19 cellular contexts compared by ENCODE assay signal in genomic region chr1:181094402-181094801, GRCh38. TPM values are rescaled to one million over a fixed set of nuclear protein-coding genes. Genes with fewer than 3 reads are reported as not detected.
DNase-seq lines count a peak whose midpoint lies in the region; ATAC-seq and TF ChIP-seq lines count a peak whose summit lies in the region.
"Had no signal": no experiment of that assay in that cellular context is flagged by ENCODE, and none has a peak within 500 bp of the region (broad histone marks: within the 10 kb centered on the region; RNA-seq: fewer than 3 reads in every experiment).

No MANE protein-coding gene starts in this region.

- no peak for TF ChIP-seq RAD21 in liver (IDR thresholded peaks at IDR 0.05)

- 79% methylated on average over 3 of the region's 3 CpGs for WGBS in liver
- 87 to 94% methylated on average over 3 of the region's 3 CpGs for WGBS in sigmoid colon, 2 donors

- DNase-seq in Caco-2, result no peak
- DNase-seq in activated B cell treated with CpG ODN at 0.5 μM for 24 hours, result no peak
- DNase-seq in sigmoid colon, result no peak
- DNase-seq in T-cell, result no peak
- no peak for DNase-seq in CD8-positive, alpha-beta memory T cell
- DNase-seq in WERI-Rb-1, result no peak
- DNase-seq in COLO829 (ENCODE audit: low spot score), result no peak
- DNase-seq: activated CD4-positive, alpha-beta memory T cell treated with anti-CD3 and anti-CD28 coated beads for 36 hours; activated gamma-delta T cell treated with Interleukin-2 at 50 U/mL for 16 hours; GDM1; NCI-H1105; NCI-H510A; stimulated activated CD4-positive, alpha-beta T cell treated with anti-CD3 and anti-CD28 coated beads, Interleukin-4, amount 100 ng/mL, for 4 hours; stimulated activated naive CD8-positive, alpha-beta T cell treated with anti-CD3 and anti-CD28 coated beads, Interleukin-15, amount 100 ng/mL, for 72 hours had no signal

- H3K9me3 ChIP-seq in Caco-2 (no peaks in the 10 kb centered on the region), liver (ENCODE audit: control insufficient read depth in 4 of 4, low read length in 3 of 4) (no peaks in the 10 kb centered on the region), sigmoid colon (no peaks in the 10 kb centered on the region), WERI-Rb-1 (ENCODE audit: severe bottlenecking) (no peaks in the 10 kb centered on the region)
- no peaks in the 10 kb centered on the region for H3K9me3 ChIP-seq in CD8-positive, alpha-beta memory T cell (ENCODE audit: low read length)
- H3K9me3 ChIP-seq: ovary had no signal

- no peak for TF ChIP-seq POLR2A in sigmoid colon (IDR thresholded peaks at IDR 0.05)

- intact Hi-C loops in Caco-2 (cut with micrococcal nuclease; ENCODE audit: unreplicated experiment), result no loop called here
- intact Hi-C loops in activated B cell treated with CpG ODN at 0.5 μM for 24 hours (cut with micrococcal nuclease), result no loop called here
- intact Hi-C loops in sigmoid colon (cut with DNase I), result no loop called here

- H3K36me3 ChIP-seq in Caco-2 (ENCODE audit: control insufficient read depth, insufficient read depth, low read length) (no peaks in the 10 kb centered on the region), liver (ENCODE audit: control insufficient read depth in 4 of 4, insufficient read depth in 3 of 4, low read depth in 1 of 4, low read length in 3 of 4) (no peaks in the 10 kb centered on the region), sigmoid colon (no peaks in the 10 kb centered on the region), WERI-Rb-1 (peaks cover 31% of the 10 kb centered on the region)
- no peaks in the 10 kb centered on the region for H3K36me3 ChIP-seq in CD8-positive, alpha-beta memory T cell (ENCODE audit: insufficient read depth, low read length)
- H3K36me3 ChIP-seq: ovary had no signal

- peaks cover 51% of the 10 kb centered on the region for H3K4me1 ChIP-seq in Caco-2
- peaks cover 0 to 21% (median 12%) of the 10 kb centered on the region in 4 donors for H3K4me1 ChIP-seq in liver (ENCODE audit: control insufficient read depth in 4 of 4, insufficient read depth in 4 of 4, low read length in 3 of 4)
- H3K4me1 ChIP-seq in sigmoid colon, result peaks cover 0 to 77% (median 70%) of the 10 kb centered on the region in 4 donors
- peaks cover 19% of the 10 kb centered on the region for H3K4me1 ChIP-seq in CD8-positive, alpha-beta memory T cell (ENCODE audit: insufficient read depth, low read length)

- no peak overlapping the region for H3K27ac ChIP-seq in liver (ENCODE audit: low read depth in 1 of 2, low read length in 2 of 2)
- peak overlapping the region; percentile 65 to 85 (median 74) for H3K27ac ChIP-seq in sigmoid colon
- H3K27ac ChIP-seq in CD8-positive, alpha-beta memory T cell (ENCODE audit: low read depth, low read length), result no peak overlapping the region
- H3K27ac ChIP-seq in WERI-Rb-1, result no peak overlapping the region
- H3K27ac ChIP-seq: C4-2B, ovary had no signal

- ATAC-seq in activated B cell treated with CpG ODN at 0.5 μM for 24 hours (ENCODE audit: low read depth) (no peak), T-cell (replicated peaks in 1 of 4) (no peak)
- ATAC-seq: HCT116; Panc1; stimulated activated naive CD8-positive, alpha-beta T cell treated with anti-CD3 and anti-CD28 coated beads, Interleukin-15, amount 100 ng/mL, for 72 hours had no signal

- no TSS peak for BruUV-seq in Caco-2 (replicated peaks; lab: Mats Ljungman, UMichigan)

- H3K4me1 Mint-ChIP-seq in Caco-2 (ENCODE audit: low read depth, unreplicated experiment), result peaks cover 54% of the 10 kb centered on the region
- peaks cover 65% of the 10 kb centered on the region for H3K4me1 Mint-ChIP-seq in activated B cell treated with CpG ODN at 0.5 μM for 24 hours
- H3K4me1 Mint-ChIP-seq in T-cell, result peaks cover 48 to 63% (median 54%) of the 10 kb centered on the region in 3 donors
- H3K4me1 Mint-ChIP-seq in CD8-positive, alpha-beta memory T cell, result peaks cover 34 to 50% (median 40%) of the 10 kb centered on the region in 3 donors

- no peaks in the 10 kb centered on the region for H3K27me3 Mint-ChIP-seq in Caco-2 (ENCODE audit: insufficient read depth, unreplicated experiment)
- no peaks in the 10 kb centered on the region for H3K27me3 Mint-ChIP-seq in activated B cell treated with CpG ODN at 0.5 μM for 24 hours
- H3K27me3 Mint-ChIP-seq in T-cell, result no peaks in the 10 kb centered on the region
- H3K27me3 Mint-ChIP-seq in CD8-positive, alpha-beta memory T cell, result peaks cover 0 to 4% of the 10 kb centered on the region in 2 donors
- H3K27me3 Mint-ChIP-seq: activated CD4-positive, alpha-beta memory T cell treated with anti-CD3 and anti-CD28 coated beads for 36 hours; stimulated activated naive CD8-positive, alpha-beta T cell treated with anti-CD3 and anti-CD28 coated beads, Interleukin-15, amount 100 ng/mL, for 72 hours had no signal

- H3K36me3 Mint-ChIP-seq in Caco-2 (ENCODE audit: insufficient read depth, unreplicated experiment) (peaks cover 30% of the 10 kb centered on the region), activated B cell treated with CpG ODN at 0.5 μM for 24 hours (ENCODE audit: low read depth) (peaks cover 65% of the 10 kb centered on the region), T-cell (peaks cover 21% of the 10 kb centered on the region)
- H3K36me3 Mint-ChIP-seq in CD8-positive, alpha-beta memory T cell, result peaks cover 2 to 37% (median 4%) of the 10 kb centered on the region in 3 donors

- POLR2A ChIA-PET in Caco-2 (lab: Charles Lee) (interaction anchor here (0.6 kb wide), 1 partner anchor 17 kb away, joined by 3 read pairs; no protein-coding TSS in a partner anchor), activated B cell treated with CpG ODN at 0.5 μM for 24 hours (lab: Charles Lee) (interaction anchor here (2.8 to 38.3 kb wide), 4 partner anchors 3 to 35 kb away, joined by 15 to 1783 read pairs (median 428); partner anchors contain the start of gene IER5), T-cell (lab: Charles Lee) (interaction anchor here in 1 of 2 donors (1.1 kb wide), 1 partner anchor 10 kb away, joined by 3 read pairs; no protein-coding TSS in a partner anchor)
- POLR2A ChIA-PET in CD8-positive, alpha-beta memory T cell (lab: Charles Lee), result no interaction called here

- no peak overlapping the region for H3K4me3 Mint-ChIP-seq in Caco-2 (ENCODE audit: unreplicated experiment)
- H3K4me3 Mint-ChIP-seq in activated B cell treated with CpG ODN at 0.5 μM for 24 hours, result no peak overlapping the region
- no peak overlapping the region for H3K4me3 Mint-ChIP-seq in T-cell
- H3K4me3 Mint-ChIP-seq in CD8-positive, alpha-beta memory T cell, result peak overlapping the region in 3 of 7 donors; percentile 27 to 38 (median 31)
- H3K4me3 Mint-ChIP-seq: activated CD4-positive, alpha-beta memory T cell treated with anti-CD3 and anti-CD28 coated beads for 36 hours had no signal

- no peak overlapping the region for H3K4me3 ChIP-seq in Caco-2 (ENCODE audit: low read depth, low read length)
- no peak overlapping the region for H3K4me3 ChIP-seq in liver (ENCODE audit: low read depth in 1 of 3, low read length in 3 of 3)
- no peak overlapping the region for H3K4me3 ChIP-seq in sigmoid colon
- H3K4me3 ChIP-seq in CD8-positive, alpha-beta memory T cell (ENCODE audit: low read length), result no peak overlapping the region
- H3K4me3 ChIP-seq in WERI-Rb-1 (ENCODE audit: low read depth, low read length), result no peak overlapping the region
- H3K4me3 ChIP-seq: ovary had no signal

- TF ChIP-seq EP300 in sigmoid colon (IDR thresholded peaks at IDR 0.05), result no peak

- CTCF ChIA-PET in Caco-2 (lab: Charles Lee), result no interaction called here
- CTCF ChIA-PET in activated B cell treated with CpG ODN at 0.5 μM for 24 hours (lab: Charles Lee), result interaction anchor here (0.7 to 1.0 kb wide), 2 partner anchors 11 to 47 kb away, joined by 3 read pairs; no protein-coding TSS in a partner anchor
- CTCF ChIA-PET in T-cell (lab: Charles Lee), result no interaction called here
- CTCF ChIA-PET in CD8-positive, alpha-beta memory T cell (lab: Charles Lee), result interaction anchor here (1.5 kb wide), 1 partner anchor 11 kb away, joined by 3 read pairs; no protein-coding TSS in a partner anchor

- no peak for TF ChIP-seq CTCF in Caco-2 (IDR thresholded peaks at IDR 0.05; ENCODE audit: insufficient read depth in 1 of 2, low read depth in 1 of 2, low read length in 1 of 2, severe bottlenecking in 1 of 2, unreplicated experiment in 1 of 2)
- TF ChIP-seq CTCF in activated B cell treated with CpG ODN at 0.5 μM for 24 hours (IDR thresholded peaks at IDR 0.05), result no peak
- no peak for TF ChIP-seq CTCF in liver (IDR thresholded peaks at IDR 0.05; ENCODE audit: low read depth, low read length, missing input control)
- TF ChIP-seq CTCF in sigmoid colon (IDR thresholded peaks at IDR 0.05), result no peak
- no peak for TF ChIP-seq CTCF in WERI-Rb-1 (IDR thresholded peaks at IDR 0.05; ENCODE audit: low read depth, low read length)

- H3K9me3 Mint-ChIP-seq in Caco-2 (ENCODE audit: unreplicated experiment) (no peaks in the 10 kb centered on the region), activated B cell treated with CpG ODN at 0.5 μM for 24 hours (no peaks in the 10 kb centered on the region), T-cell (no peaks in the 10 kb centered on the region)
- no peaks in the 10 kb centered on the region for H3K9me3 Mint-ChIP-seq in CD8-positive, alpha-beta memory T cell
- H3K9me3 Mint-ChIP-seq: activated CD4-positive, alpha-beta memory T cell treated with anti-CD3 and anti-CD28 coated beads for 36 hours; stimulated activated naive CD8-positive, alpha-beta T cell treated with anti-CD3 and anti-CD28 coated beads, Interleukin-15, amount 100 ng/mL, for 72 hours had no signal

- H3K27me3 ChIP-seq in Caco-2 (replicated peaks; ENCODE audit: control insufficient read depth, insufficient read depth, low read length) (no peaks in the 10 kb centered on the region), liver (ENCODE audit: control insufficient read depth in 4 of 4, insufficient read depth in 4 of 4, low read length in 3 of 4) (no peaks in the 10 kb centered on the region), sigmoid colon (no peaks in the 10 kb centered on the region), WERI-Rb-1 (ENCODE audit: insufficient read depth, low read depth, severe bottlenecking) (no peaks in the 10 kb centered on the region)
- no peaks in the 10 kb centered on the region for H3K27me3 ChIP-seq in CD8-positive, alpha-beta memory T cell (ENCODE audit: insufficient read depth, low read length, poor library complexity, severe bottlenecking)
- H3K27me3 ChIP-seq: ovary had no signal

- H3K9ac ChIP-seq in liver (ENCODE audit: low read depth in 1 of 2, low read length in 2 of 2), result no peak overlapping the region

- H3K27ac Mint-ChIP-seq in Caco-2 (ENCODE audit: unreplicated experiment), result peak overlapping the region; percentile 18
- H3K27ac Mint-ChIP-seq in activated B cell treated with CpG ODN at 0.5 μM for 24 hours, result peak overlapping the region; percentile 25
- peak overlapping the region in 1 of 2 donors; percentile 14 for H3K27ac Mint-ChIP-seq in T-cell
- H3K27ac Mint-ChIP-seq in CD8-positive, alpha-beta memory T cell, result peak overlapping the region in 3 of 8 donors; percentile 19 to 64 (median 24)
- H3K27ac Mint-ChIP-seq: activated CD4-positive, alpha-beta memory T cell treated with anti-CD3 and anti-CD28 coated beads for 36 hours; stimulated activated naive CD8-positive, alpha-beta T cell treated with anti-CD3 and anti-CD28 coated beads, Interleukin-15, amount 100 ng/mL, for 72 hours had no signal

RNA-seq across cellular contexts. Expression of gene IER5, which starts 5.9 kb away (rescaled TPM):
- total RNA-seq in Caco-2 (2022) (8.6 and 9.4 TPM in 2 replicates), activated B cell treated with CpG ODN at 0.5 μM for 24 hours (155 and 156 TPM in 2 replicates), liver (1 to 10 TPM; 2.9 to 8.4 TPM), sigmoid colon (10 to 100 TPM in 1 of 4 donors, 1 to 10 TPM in 3; 7.7 to 11.5 (median 8.5) TPM), T-cell (10 to 100 TPM; 26.6 to 85.5 (median 32.2) TPM)
- polyA plus RNA-seq in liver (1 to 10 TPM in 1 of 2 donors, under 1 TPM in 1; 0.56 to 1.9 TPM), sigmoid colon (10 to 100 TPM in 2 of 3 donors, 1 to 10 TPM in 1; 9.6 to 11.7 (median 10.9) TPM)
- total RNA-seq in CD8-positive, alpha-beta memory T cell, result 10 to 100 TPM; 52.3 to 57.2 TPM
- polyA plus RNA-seq in CD8-positive, alpha-beta memory T cell, result 29.0 TPM

Comparison
In these comparisons a context has a peak if more than half of its experiments do, and no peak if none do; other contexts are left out.
1. H3K27ac ChIP-seq: peak in sigmoid colon (4 of 4); none in liver (0 of 2), CD8-positive, alpha-beta memory T cell (single experiment) and WERI-Rb-1 (single experiment).
2. CTCF ChIA-PET loops: an anchor here in activated B cell treated with CpG ODN at 0.5 μM for 24 hours (0.7 to 1.0 kb wide) and CD8-positive, alpha-beta memory T cell (1.5 kb wide); none called in Caco-2 and T-cell.